In the genomic region with DNA sequence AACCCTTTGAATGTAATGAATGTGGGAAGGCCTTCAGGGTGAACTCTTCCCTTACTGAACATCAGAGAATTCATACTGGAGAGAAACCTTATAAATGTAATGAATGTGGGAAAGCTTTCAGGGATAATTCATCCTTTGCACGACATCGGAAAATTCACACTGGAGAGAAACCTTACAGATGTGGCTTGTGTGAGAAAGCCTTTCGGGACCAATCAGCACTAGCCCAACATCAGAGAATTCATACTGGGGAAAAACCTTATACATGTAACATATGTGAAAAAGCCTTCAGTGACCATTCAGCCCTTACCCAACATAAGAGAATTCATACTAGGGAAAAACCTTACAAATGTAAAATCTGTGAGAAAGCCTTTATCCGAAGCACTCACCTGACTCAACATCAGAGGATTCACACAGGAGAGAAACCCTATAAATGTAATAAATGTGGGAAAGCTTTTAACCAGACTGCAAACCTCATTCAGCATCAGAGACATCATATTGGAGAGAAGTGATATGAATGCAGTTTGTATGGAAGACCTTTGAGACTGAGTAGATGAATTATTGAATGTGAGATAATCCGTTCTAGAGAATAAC, we compare ENCODE assay signal across 1 cellular context.
A peak's percentile ranks its signal among the peaks of the same experiment; 100 is the strongest.
TF ChIP-seq lines count a peak whose summit lies in the region.

No MANE protein-coding gene starts in this region.

TF ChIP-seq in HEK293, 187 proteins besides CTCF, POLR2A, EP300 and RAD21 (continued from another document):
- TF ChIP-seq, protein P1, sequence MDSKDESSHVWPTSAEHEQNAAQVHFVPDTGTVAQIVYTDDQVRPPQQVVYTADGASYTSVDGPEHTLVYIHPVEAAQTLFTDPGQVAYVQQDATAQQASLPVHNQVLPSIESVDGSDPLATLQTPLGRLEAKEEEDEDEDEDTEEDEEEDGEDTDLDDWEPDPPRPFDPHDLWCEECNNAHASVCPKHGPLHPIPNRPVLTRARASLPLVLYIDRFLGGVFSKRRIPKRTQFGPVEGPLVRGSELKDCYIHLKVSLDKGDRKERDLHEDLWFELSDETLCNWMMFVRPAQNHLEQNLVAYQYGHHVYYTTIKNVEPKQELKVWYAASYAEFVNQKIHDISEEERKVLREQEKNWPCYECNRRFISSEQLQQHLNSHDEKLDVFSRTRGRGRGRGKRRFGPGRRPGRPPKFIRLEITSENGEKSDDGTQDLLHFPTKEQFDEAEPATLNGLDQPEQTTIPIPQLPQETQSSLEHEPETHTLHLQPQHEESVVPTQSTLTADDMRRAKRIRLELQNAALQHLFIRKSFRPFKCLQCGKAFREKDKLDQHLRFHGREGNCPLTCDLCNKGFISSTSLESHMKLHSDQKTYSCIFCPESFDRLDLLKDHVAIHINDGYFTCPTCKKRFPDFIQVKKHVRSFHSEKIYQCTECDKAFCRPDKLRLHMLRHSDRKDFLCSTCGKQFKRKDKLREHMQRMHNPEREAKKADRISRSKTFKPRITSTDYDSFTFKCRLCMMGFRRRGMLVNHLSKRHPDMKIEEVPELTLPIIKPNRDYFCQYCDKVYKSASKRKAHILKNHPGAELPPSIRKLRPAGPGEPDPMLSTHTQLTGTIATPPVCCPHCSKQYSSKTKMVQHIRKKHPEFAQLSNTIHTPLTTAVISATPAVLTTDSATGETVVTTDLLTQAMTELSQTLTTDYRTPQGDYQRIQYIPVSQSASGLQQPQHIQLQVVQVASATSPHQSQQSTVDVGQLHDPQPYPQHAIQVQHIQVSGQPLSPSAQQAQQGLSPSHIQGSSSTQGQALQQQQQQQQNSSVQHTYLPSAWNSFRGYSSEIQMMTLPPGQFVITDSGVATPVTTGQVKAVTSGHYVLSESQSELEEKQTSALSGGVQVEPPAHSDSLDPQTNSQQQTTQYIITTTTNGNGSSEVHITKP (tag by site-specific recombination; IDR thresholded peaks at IDR 0.05) = no peak
- TF ChIP-seq SETDB1 (IDR thresholded peaks at IDR 0.05; ENCODE audit: insufficient read length, low read length) = peak; percentile 94
